37 cellular contexts compared by ENCODE assay signal in genomic region chr19:50645107-50645506, GRCh38. TPM values are rescaled to one million over a fixed set of nuclear protein-coding genes. Genes with fewer than 3 reads are reported as not detected.
"Had no signal": no experiment of that assay in that cellular context is flagged by ENCODE, and none has a peak within 500 bp of the region (broad histone marks: within the 10 kb centered on the region; RNA-seq: fewer than 3 reads in every experiment).

No MANE protein-coding gene starts in this region.

- H3K36me3 Mint-ChIP-seq: activated CD4-positive, alpha-beta memory T cell treated with anti-CD3 and anti-CD28 coated beads for 36 hours; activated naive CD4-positive, alpha-beta T cell treated with anti-CD3 and anti-CD28 coated beads, Interleukin-2, amount 50 U/mL, for 72 hours; activated naive CD8-positive, alpha-beta T cell treated with anti-CD3 and anti-CD28 coated beads for 36 hours had no signal

- H3K4me1 Mint-ChIP-seq: activated B cell treated with CpG ODN at 0.5 μM for 24 hours; activated naive CD8-positive, alpha-beta T cell treated with anti-CD3 and anti-CD28 coated beads for 36 hours; activated T-helper 17 cell treated with anti-CD3 and anti-CD28 coated beads, Interleukin-2, amount 50 U/mL, for 72 hours had no signal

- H3K4me3 ChIP-seq: adrenal gland, body of pancreas, breast epithelium had no signal

- DNase-seq: activated B cell treated with CpG ODN at 0.5 μM for 24 hours; activated CD4-positive, alpha-beta memory T cell treated with anti-CD3 and anti-CD28 coated beads for 36 hours; activated CD4-positive, alpha-beta T cell treated with anti-CD3 and anti-CD28 coated beads for 4 hours; activated CD4-positive, alpha-beta T cell treated with anti-CD3 and anti-CD28 coated beads, Interleukin-2, amount 10 ng/mL, durations not matched to agents 24 days and 14 days; activated CD4-positive, alpha-beta T cell treated with anti-CD3 and anti-CD28 coated beads, Interleukin-2, amount 50 U/mL, for 1 hour; activated CD4-positive, alpha-beta T cell treated with anti-CD3 and anti-CD28 coated beads, Interleukin-2, amount 50 U/mL, for 4 hours; activated CD4-positive, CD25-positive, alpha-beta regulatory T cell treated with anti-CD3 and anti-CD28 coated beads, Interleukin-2, amount 50 U/mL, for 72 hours; activated CD8-positive, alpha-beta memory T cell treated with anti-CD3 and anti-CD28 coated beads, Interleukin-2, amount 50 U/mL, for 4 hours; activated CD8-positive, alpha-beta T cell treated with anti-CD3 and anti-CD28 coated beads for 36 hours; activated effector memory CD4-positive, alpha-beta T cell treated with anti-CD3 and anti-CD28 coated beads, Interleukin-2, amount 50 U/mL, for 16 hours; activated gamma-delta T cell treated with Interleukin-2 at 50 U/mL for 16 hours; activated naive CD4-positive, alpha-beta T cell; activated naive CD4-positive, alpha-beta T cell treated with anti-CD3 and anti-CD28 coated beads for 36 hours; activated naive CD4-positive, alpha-beta T cell treated with anti-CD3 and anti-CD28 coated beads, Interleukin-2, amount 50 U/mL, for 16 hours; activated naive CD8-positive, alpha-beta T cell treated with anti-CD3 and anti-CD28 coated beads for 36 hours; activated T-cell treated with anti-CD3 and anti-CD28 coated beads for 4 hours; activated T-cell treated with anti-CD3 and anti-CD28 coated beads, Interleukin-2, amount 50 U/mL, for 1 hour; activated T-cell treated with anti-CD3 and anti-CD28 coated beads, Interleukin-2, amount 50 U/mL, for 4 hours; activated T-cell treated with anti-CD3 and anti-CD28 coated beads, Interleukin-2, amount 50 U/mL, for 72 hours; adrenal gland; amniotic stem cell; aorta; body of pancreas; brain microvascular endothelial cell; central memory CD4-positive, alpha-beta T cell; T-helper 2 cell; T-helper 9 cell had no signal

- H3K9me3 Mint-ChIP-seq: activated CD4-positive, alpha-beta memory T cell treated with anti-CD3 and anti-CD28 coated beads for 36 hours; activated CD4-positive, alpha-beta T cell treated with anti-CD3 and anti-CD28 coated beads, Interleukin-2, amount 10 ng/mL, durations not matched to agents 24 days and 14 days; activated CD8-positive, alpha-beta T cell treated with anti-CD3 and anti-CD28 coated beads for 36 hours; activated naive CD4-positive, alpha-beta T cell treated with anti-CD3 and anti-CD28 coated beads for 36 hours; activated naive CD8-positive, alpha-beta T cell treated with anti-CD3 and anti-CD28 coated beads for 36 hours; activated T-cell treated with anti-CD3 and anti-CD28 coated beads, Interleukin-2, amount 50 U/mL, for 4 hours; activated T-helper 1 cell treated with anti-CD3 and anti-CD28 coated beads, Interleukin-12 subunit alpha, Interleukin-12 subunit beta, Interleukin-2, Interleukin-4 antibody, amounts not matched to agents 30 ng/mL and 10 ng/mL and 1 ng/mL, durations not matched to agents 14 hours and 24 hours and 36 hours; activated T-helper 17 cell treated with anti-CD3 and anti-CD28 coated beads, Interleukin-2, amount 50 U/mL, for 72 hours; T-helper 1 cell treated with Interleukin-12 subunit alpha and Interleukin-12 subunit beta and Interleukin-4 antibody, amounts not matched to agents 30 μg/mL and 1 μg/mL, for 36 hours; T-helper 2 cell treated with Interferon-gamma antibody and Interleukin-4, amounts not matched to agents 5 μg/mL and 100 μg/mL, for 36 hours had no signal

- H3K27ac Mint-ChIP-seq: activated B cell treated with CpG ODN at 0.5 μM for 24 hours; activated CD4-positive, alpha-beta memory T cell treated with anti-CD3 and anti-CD28 coated beads for 36 hours; activated CD4-positive, alpha-beta T cell treated with anti-CD3 and anti-CD28 coated beads, Interleukin-2, amount 10 ng/mL, durations not matched to agents 24 days and 14 days; activated CD8-positive, alpha-beta T cell treated with anti-CD3 and anti-CD28 coated beads for 36 hours; activated naive CD4-positive, alpha-beta T cell treated with anti-CD3 and anti-CD28 coated beads for 36 hours; activated naive CD4-positive, alpha-beta T cell treated with anti-CD3 and anti-CD28 coated beads, Interleukin-2, amount 50 U/mL, for 72 hours; activated naive CD8-positive, alpha-beta T cell treated with anti-CD3 and anti-CD28 coated beads for 36 hours; activated T-cell treated with anti-CD3 and anti-CD28 coated beads, Interleukin-2, amount 50 U/mL, for 72 hours; activated T-helper 1 cell treated with anti-CD3 and anti-CD28 coated beads, Interleukin-12 subunit alpha, Interleukin-12 subunit beta, Interleukin-2, Interleukin-4 antibody, amounts not matched to agents 30 ng/mL and 10 ng/mL and 1 ng/mL, durations not matched to agents 14 hours and 24 hours and 36 hours; activated T-helper 17 cell treated with anti-CD3 and anti-CD28 coated beads, Interleukin-2, amount 50 U/mL, for 72 hours; T-helper 1 cell treated with Interleukin-12 subunit alpha and Interleukin-12 subunit beta and Interleukin-4 antibody, amounts not matched to agents 30 μg/mL and 1 μg/mL, for 36 hours; T-helper 2 cell treated with Interferon-gamma antibody and Interleukin-4, amounts not matched to agents 5 μg/mL and 100 μg/mL, for 36 hours had no signal

- H3K27ac ChIP-seq: adrenal gland, body of pancreas, brain microvascular endothelial cell, breast epithelium, VCaP had no signal

- H3K27me3 ChIP-seq: body of pancreas had no signal

- FAIRE-seq: astrocyte, TTC549 had no signal

- ATAC-seq: activated CD8-positive, alpha-beta T cell treated with anti-CD3 and anti-CD28 coated beads for 36 hours; activated naive CD4-positive, alpha-beta T cell treated with anti-CD3 and anti-CD28 coated beads, Interleukin-2, amount 50 U/mL, for 72 hours; activated T-cell treated with anti-CD3 and anti-CD28 coated beads, Interleukin-2, amount 50 U/mL, for 4 hours; activated T-cell treated with anti-CD3 and anti-CD28 coated beads, Interleukin-2, amount 50 U/mL, for 72 hours; activated T-helper 17 cell treated with anti-CD3 and anti-CD28 coated beads, Interleukin-2, amount 50 U/mL, for 72 hours; body of pancreas had no signal

- H3K4me3 Mint-ChIP-seq: activated B cell treated with CpG ODN at 0.5 μM for 24 hours; activated CD4-positive, alpha-beta memory T cell treated with anti-CD3 and anti-CD28 coated beads for 36 hours; activated CD4-positive, alpha-beta T cell treated with anti-CD3 and anti-CD28 coated beads, Interleukin-2, amount 10 ng/mL, durations not matched to agents 24 days and 14 days; activated CD8-positive, alpha-beta T cell treated with anti-CD3 and anti-CD28 coated beads for 36 hours; activated naive CD4-positive, alpha-beta T cell treated with anti-CD3 and anti-CD28 coated beads for 36 hours; activated naive CD8-positive, alpha-beta T cell treated with anti-CD3 and anti-CD28 coated beads for 36 hours; activated T-cell treated with anti-CD3 and anti-CD28 coated beads, Interleukin-2, amount 50 U/mL, for 4 hours; activated T-cell treated with anti-CD3 and anti-CD28 coated beads, Interleukin-2, amount 50 U/mL, for 72 hours; activated T-helper 1 cell treated with anti-CD3 and anti-CD28 coated beads, Interleukin-12 subunit alpha, Interleukin-12 subunit beta, Interleukin-2, Interleukin-4 antibody, amounts not matched to agents 30 ng/mL and 10 ng/mL and 1 ng/mL, durations not matched to agents 14 hours and 24 hours and 36 hours; activated T-helper 17 cell treated with anti-CD3 and anti-CD28 coated beads, Interleukin-2, amount 50 U/mL, for 72 hours; T-helper 1 cell treated with Interleukin-12 subunit alpha and Interleukin-12 subunit beta and Interleukin-4 antibody, amounts not matched to agents 30 μg/mL and 1 μg/mL, for 36 hours; T-helper 2 cell treated with Interferon-gamma antibody and Interleukin-4, amounts not matched to agents 5 μg/mL and 100 μg/mL, for 36 hours had no signal

- H3K9me3 ChIP-seq: adrenal gland, body of pancreas, breast epithelium had no signal

- H3K36me3 ChIP-seq: adrenal gland, brain microvascular endothelial cell, breast epithelium had no signal

- H3K4me1 ChIP-seq: adrenal gland, breast epithelium had no signal

RNA-seq across cellular contexts. Expression of gene C19orf81, which starts 4.1 kb away (rescaled TPM):
- total RNA-seq: activated B cell treated with CpG ODN at 0.5 μM for 24 hours; activated T-helper 1 cell treated with anti-CD3 and anti-CD28 coated beads, Interleukin-12 subunit alpha, Interleukin-12 subunit beta, Interleukin-2, Interleukin-4 antibody, amounts not matched to agents 30 ng/mL and 10 ng/mL and 1 ng/mL, durations not matched to agents 14 hours and 24 hours and 36 hours; activated T-helper 17 cell treated with anti-CD3 and anti-CD28 coated beads, Interleukin-2, amount 50 U/mL, for 72 hours; aorta; astrocyte; body of pancreas; breast epithelium had no signal
- polyA plus RNA-seq: aorta had no signal

RNA-seq across cellular contexts. Expression of gene SYT3, which starts 5.4 kb away (rescaled TPM):
- total RNA-seq: activated CD4-positive, alpha-beta memory T cell treated with anti-CD3 and anti-CD28 coated beads for 36 hours; activated CD4-positive, alpha-beta T cell treated with anti-CD3 and anti-CD28 coated beads, Interleukin-2, amount 10 ng/mL, durations not matched to agents 24 days and 14 days; activated CD8-positive, alpha-beta T cell treated with anti-CD3 and anti-CD28 coated beads for 36 hours; activated naive CD4-positive, alpha-beta T cell treated with anti-CD3 and anti-CD28 coated beads for 36 hours; activated T-helper 1 cell treated with anti-CD3 and anti-CD28 coated beads, Interleukin-12 subunit alpha, Interleukin-12 subunit beta, Interleukin-2, Interleukin-4 antibody, amounts not matched to agents 30 ng/mL and 10 ng/mL and 1 ng/mL, durations not matched to agents 14 hours and 24 hours and 36 hours; activated T-helper 17 cell treated with anti-CD3 and anti-CD28 coated beads, Interleukin-2, amount 50 U/mL, for 72 hours; astrocyte; cardiac septum had no signal
- polyA plus RNA-seq: aorta had no signal
